Comparison of ENCODE assay signal across 33 cellular contexts in the genomic region with DNA sequence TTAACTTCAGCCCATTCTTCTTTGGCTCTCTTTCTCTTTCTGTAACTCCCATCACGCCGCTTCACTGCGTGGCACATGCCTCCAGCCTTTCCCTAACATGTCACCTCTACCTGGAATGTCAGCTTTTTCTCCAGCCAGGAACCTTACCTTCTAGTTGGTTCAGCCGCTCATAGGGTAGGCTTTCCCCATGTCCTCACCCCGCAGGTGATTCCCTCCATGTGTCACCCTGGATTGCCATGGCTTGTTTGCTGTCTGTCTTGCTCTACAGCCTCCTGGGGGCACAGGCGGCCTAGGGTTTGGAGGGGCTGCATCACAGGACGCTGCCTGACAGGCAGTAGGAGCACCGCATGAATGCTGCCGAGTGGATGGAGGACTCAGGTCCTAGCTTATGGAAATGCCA.
"Had no signal": no experiment of that assay in that cellular context is flagged by ENCODE, and none has a peak within 500 bp of the region (broad histone marks: within the 10 kb centered on the region; RNA-seq: fewer than 3 reads in every experiment).

No MANE protein-coding gene starts in this region.

- DNase-seq: activated CD4-positive, alpha-beta memory T cell treated with anti-CD3 and anti-CD28 coated beads, Interleukin-2, amount 10 ng/mL, durations not matched to agents 7 days and 5 days; activated CD4-positive, alpha-beta T cell treated with anti-CD3 and anti-CD28 coated beads for 1 hour; activated CD4-positive, alpha-beta T cell treated with anti-CD3 and anti-CD28 coated beads for 48 hours; activated CD4-positive, CD25-positive, alpha-beta regulatory T cell; activated CD8-positive, alpha-beta memory T cell treated with anti-CD3 and anti-CD28 coated beads for 24 hours; activated CD8-positive, alpha-beta memory T cell treated with anti-CD3 and anti-CD28 coated beads, Interleukin-2, amount 10 ng/mL, durations not matched to agents 7 days and 5 days; activated CD8-positive, alpha-beta memory T cell treated with anti-CD3 and anti-CD28 coated beads, Interleukin-2, amount 50 U/mL, for 48 hours; activated gamma-delta T cell; activated naive CD4-positive, alpha-beta T cell treated with Interleukin-2 at 50 U/mL for 16 hours; activated naive CD8-positive, alpha-beta T cell treated with anti-CD3 and anti-CD28 coated beads, Interleukin-2, amount 10 ng/mL, durations not matched to agents 7 days and 5 days; activated T-cell treated with anti-CD3 and anti-CD28 coated beads, Interleukin-2, amount 50 U/mL, for 48 hours; amygdala; MM.1S; MV-4-11; NCI-H1092; NCI-H1436 treated with DMSO at 0.1 percent for 48 hours; NCI-H1694 treated with DMSO at 0.1 percent for 48 hours; NCI-H2029; NCI-H345; NCI-H524 treated with DMSO at 0.1 percent for 48 hours; PC-3; RPMI8226; SIG-M5; T-cell; T-helper 17 cell; T1000; WERI-Rb-1 had no signal

- H3K4me1 ChIP-seq: ascending aorta, Peyer's patch had no signal

- H3K4me2 ChIP-seq: KMS-11 had no signal

- H3K27ac ChIP-seq: ascending aorta, cardiac muscle cell, KMS-11, Peyer's patch, WERI-Rb-1 had no signal

- H3K9me3 ChIP-seq: ascending aorta, Peyer's patch had no signal

- H3K27me3 ChIP-seq: ascending aorta, cardiac muscle cell, Peyer's patch had no signal

- ATAC-seq: activated CD8-positive, alpha-beta memory T cell treated with anti-CD3 and anti-CD28 coated beads, Interleukin-2, amount 10 ng/mL, durations not matched to agents 7 days and 5 days; PC-3; Right ventricle myocardium inferior; SK-N-SH treated with all-trans-retinoic acid at 6 μM for 48 hours; T-cell; T-helper 17 cell had no signal

- H3K4me3 ChIP-seq: ascending aorta, cardiac muscle cell, Peyer's patch had no signal

- H3K36me3 ChIP-seq: ascending aorta, cardiac muscle cell, Peyer's patch, WERI-Rb-1 had no signal
